ENCODE assay signal across 3 cellular contexts in the genomic region with DNA sequence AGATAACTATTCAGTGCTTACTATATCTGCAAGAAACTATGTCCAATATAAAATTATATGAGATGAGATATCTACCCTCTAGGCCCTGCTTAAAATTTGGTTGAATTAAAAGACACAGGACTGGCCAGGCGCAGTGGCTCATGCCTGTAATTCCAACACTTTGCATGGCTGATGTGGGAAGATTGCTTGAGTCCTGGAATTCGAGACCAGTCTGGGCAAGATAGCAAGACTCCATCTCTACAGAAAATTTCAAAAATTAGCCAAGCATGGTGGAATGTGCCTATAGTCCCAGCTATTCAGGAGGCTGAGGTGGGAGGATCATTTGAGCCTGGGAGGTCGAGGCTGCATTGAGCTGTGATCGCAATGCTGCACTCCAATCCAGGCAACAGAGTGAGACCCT.
"Had no signal": no experiment of that assay in that cellular context is flagged by ENCODE, and none has a peak within 500 bp of the region (broad histone marks: within the 10 kb centered on the region; RNA-seq: fewer than 3 reads in every experiment).

No MANE protein-coding gene starts in this region.

- DNase-seq: GDM1, GF-D8 had no signal

- H3K4me3 ChIP-seq: GM12878 had no signal
